ENCODE assay signal across 8 cellular contexts in the genomic region with DNA sequence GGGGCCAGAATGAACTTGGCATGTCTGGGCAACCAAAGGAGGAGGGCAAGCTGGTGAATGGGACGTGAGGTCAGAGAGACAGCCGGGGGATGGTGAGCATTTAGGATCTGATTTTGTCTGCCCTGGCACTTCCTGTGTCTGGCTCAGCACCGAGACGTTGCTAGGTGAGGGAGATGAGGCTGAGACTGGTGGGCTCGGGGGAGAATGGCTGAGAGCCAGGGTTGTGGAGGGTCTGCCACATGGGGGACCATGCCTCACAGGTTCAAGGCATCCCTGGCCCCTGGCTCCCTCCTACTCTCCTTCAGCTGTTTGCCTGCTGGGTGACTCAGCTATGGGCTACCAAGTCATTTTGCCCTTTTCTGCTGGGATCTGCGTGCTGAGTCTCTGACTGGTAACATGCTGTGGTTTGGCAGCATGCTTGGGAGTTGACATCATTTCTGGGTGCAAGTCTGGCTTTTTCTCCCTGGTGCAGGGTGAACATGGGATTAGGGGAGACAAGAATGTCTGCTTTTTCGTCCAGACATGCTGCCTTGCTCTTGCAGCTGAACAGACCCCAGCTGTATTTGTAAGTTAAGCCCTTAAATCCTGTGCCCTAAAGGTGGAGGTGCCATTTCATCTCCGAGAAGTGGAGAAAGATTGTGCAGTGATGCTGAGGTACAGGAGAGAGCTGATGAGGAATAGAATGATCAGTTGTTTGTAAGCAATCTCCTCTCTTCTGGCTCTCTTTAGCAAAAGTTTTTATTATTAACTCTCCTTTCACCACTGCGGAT. TPM values are rescaled to one million over a fixed set of nuclear protein-coding genes. Genes with fewer than 3 reads are reported as not detected.
DNase-seq lines count a peak whose midpoint lies in the region; ATAC-seq lines count a peak whose summit lies in the region.

No MANE protein-coding gene starts in this region.

- ATAC-seq in GM18858 (IDR thresholded peaks at IDR 0.05; ENCODE audit: unreplicated experiment) (no peak), GM19328 (IDR thresholded peaks at IDR 0.05; ENCODE audit: unreplicated experiment) (no peak)

- peak overlapping the region; percentile 81 for H3K18ac ChIP-seq in trophoblast cell (ENCODE audit: low read length)

- H4K20me1 ChIP-seq in BLaER1 treated with 17β-estradiol and CSF1 and Interleukin-3, amounts not matched to agents 10 nM and 100 nM = peaks cover 70 to 100% (median 97%) of the 10 kb centered on the region in 11 experiments; a peak in 21 of 22 replicates

- H3K27ac ChIP-seq in BLaER1 treated with 17β-estradiol and CSF1 and Interleukin-3, amounts not matched to agents 10 nM and 100 nM = peak overlapping the region in 9 of 11 experiments; percentile 30 to 62 (median 56); a peak in 17 of 22 replicates
- H3K27ac ChIP-seq in trophoblast cell (ENCODE audit: low read depth, low read length) = peak overlapping the region; percentile 82

- H4K12ac ChIP-seq in trophoblast cell (ENCODE audit: low read depth, low read length) = peak overlapping the region; percentile 9

- peaks cover 47 to 79% (median 58%) of the 10 kb centered on the region in 10 experiments for H3K4me1 ChIP-seq in BLaER1 treated with 17β-estradiol and CSF1 and Interleukin-3, amounts not matched to agents 10 nM and 100 nM
- H3K4me1 ChIP-seq in trophoblast cell (ENCODE audit: control insufficient read depth in 1 of 2, insufficient read depth in 2 of 2, low read length in 2 of 2) = peaks cover 30 to 44% of the 10 kb centered on the region in 2 experiments

- H3K23ac ChIP-seq in trophoblast cell (ENCODE audit: low read length) = no peak overlapping the region

- peak overlapping the region; percentile 53 for H2BK5ac ChIP-seq in trophoblast cell (ENCODE audit: low read depth, low read length, poor library complexity)

- H3K4me2 ChIP-seq in BLaER1 treated with 17β-estradiol and CSF1 and Interleukin-3, amounts not matched to agents 10 nM and 100 nM = peak overlapping the region; percentile 61 to 83 (median 77)
- peak overlapping the region; percentile 36 for H3K4me2 ChIP-seq in trophoblast cell (ENCODE audit: low read length)

- no peaks in the 10 kb centered on the region for H3K27me3 ChIP-seq in BLaER1 treated with 17β-estradiol and CSF1 and Interleukin-3, amounts not matched to agents 10 nM and 100 nM
- no peaks in the 10 kb centered on the region for H3K27me3 ChIP-seq in trophoblast cell (ENCODE audit: insufficient read depth, low read length)

- H2BK120ac ChIP-seq in trophoblast cell (ENCODE audit: insufficient read depth, low read length, poor library complexity) = peak overlapping the region; percentile 75

- peak overlapping the region; percentile 12 for H2AFZ ChIP-seq in trophoblast cell (ENCODE audit: insufficient read depth, low read length, poor library complexity)

- peak overlapping the region; percentile 93 for H4K91ac ChIP-seq in trophoblast cell (ENCODE audit: low read depth, low read length)

- H2AK5ac ChIP-seq in trophoblast cell (ENCODE audit: low read length) = peak overlapping the region; percentile 67

- peak overlapping the region in 7 of 11 experiments; percentile 7 to 59 (median 40); a peak in 12 of 22 replicates for H3K9ac ChIP-seq in BLaER1 treated with 17β-estradiol and CSF1 and Interleukin-3, amounts not matched to agents 10 nM and 100 nM
- H3K9ac ChIP-seq in trophoblast cell (ENCODE audit: low read length) = no peak overlapping the region

- peak overlapping the region; percentile 63 for H4K8ac ChIP-seq in trophoblast cell (ENCODE audit: low read depth, low read length)

- WGBS in trophoblast cell (ENCODE audit: extremely low coverage, insufficient coverage, insufficient read length) = no CpG with 5 or more reads among the region's 9 CpGs

- peak overlapping the region; percentile 74 for H3K14ac ChIP-seq in trophoblast cell (ENCODE audit: low read length)

- H3K36me3 ChIP-seq in BLaER1 treated with 17β-estradiol and CSF1 and Interleukin-3, amounts not matched to agents 10 nM and 100 nM = peaks cover 11 to 50% (median 23%) of the 10 kb centered on the region in 11 experiments; a peak in 18 of 22 replicates
- peaks cover 4 to 8% of the 10 kb centered on the region in 2 experiments for H3K36me3 ChIP-seq in trophoblast cell (ENCODE audit: control insufficient read depth in 1 of 2, insufficient read depth in 2 of 2, low read length in 2 of 2)

- H3K4me3 ChIP-seq in BLaER1 treated with 17β-estradiol and CSF1 and Interleukin-3, amounts not matched to agents 10 nM and 100 nM = no peak overlapping the region
- H3K4me3 ChIP-seq in trophoblast cell (ENCODE audit: low read depth, low read length) = no peak overlapping the region

- H3K79me2 ChIP-seq in trophoblast cell (ENCODE audit: control insufficient read depth, insufficient read depth, low read length, poor library complexity) = peaks cover 12% of the 10 kb centered on the region

- DNase-seq in HT-29 (ENCODE audit: low spot score) (peak; percentile 63), epidermal melanocyte (ENCODE audit: insufficient read length, low spot score) (peak; percentile 88), trophoblast cell (peak; percentile 90 to 95), NCI-H345 (lab: John Stamatoyannopoulos, UW) (no peak)
- DNase-seq in activated CD4-positive, alpha-beta T cell treated with anti-CD3 and anti-CD28 coated beads for 4 hours = peak; percentile 34 to 35

- peaks cover 0 to 14% (median 7%) of the 10 kb centered on the region in 11 experiments; a peak in 10 of 22 replicates for H3K9me3 ChIP-seq in BLaER1 treated with 17β-estradiol and CSF1 and Interleukin-3, amounts not matched to agents 10 nM and 100 nM (replicated peaks in 1 of 11)
- H3K9me3 ChIP-seq in trophoblast cell (ENCODE audit: insufficient read depth, low read depth, low read length) = peaks cover 5% of the 10 kb centered on the region

- H2BK12ac ChIP-seq in trophoblast cell (ENCODE audit: low read length) = peak overlapping the region; percentile 86

- peak overlapping the region; percentile 76 for H3K4ac ChIP-seq in trophoblast cell (ENCODE audit: low read depth, low read length)

- H3K79me1 ChIP-seq in trophoblast cell (ENCODE audit: low read length) = peaks cover 22% of the 10 kb centered on the region

RNA-seq across cellular contexts. Expression of a gene that starts 17.6 kb away (rescaled TPM):
- 23.6 and 25.5 TPM in 2 replicates for total RNA-seq in HT-29 (2014; rRNA removed; shearing (Covaris generic))
- polyA plus RNA-seq in trophoblast cell (2013) = 156 and 169 TPM in 2 replicates
